ENCODE assay signal across 1 cellular context in genomic region chr6:166397849-166398248, GRCh38.
TF ChIP-seq lines count a peak whose summit lies in the region.

No MANE protein-coding gene starts in this region.

TF ChIP-seq in HepG2, 621 proteins besides CTCF, POLR2A, EP300 and RAD21:
- TF ChIP-seq ATF7 (IDR thresholded peaks at IDR 0.05) (0 out of 2 replicates have a peak, but pooled peaks have one; percentile 1), ATF7 (CRISPR knock-in tag; IDR thresholded peaks at IDR 0.05) (no peak), HOMEZ (CRISPR knock-in tag; IDR thresholded peaks at IDR 0.05; ENCODE audit: low read depth) (no peak), HMG20A (CRISPR knock-in tag; IDR thresholded peaks at IDR 0.05; ENCODE audit: borderline replicate concordance) (no peak), CBX5 (CRISPR knock-in tag; IDR thresholded peaks at IDR 0.05; ENCODE audit: borderline replicate concordance) (no peak), STAG1 (CRISPR knock-in tag; IDR thresholded peaks at IDR 0.05) (no peak), HES4 (CRISPR knock-in tag; IDR thresholded peaks at IDR 0.05; ENCODE audit: borderline replicate concordance) (0 out of 2 replicates have a peak, but pooled peaks have one; percentile 35), ETV5 (CRISPR knock-in tag; IDR thresholded peaks at IDR 0.05; ENCODE audit: borderline replicate concordance) (no peak)
